1 cellular context compared by ENCODE assay signal in the genomic region with DNA sequence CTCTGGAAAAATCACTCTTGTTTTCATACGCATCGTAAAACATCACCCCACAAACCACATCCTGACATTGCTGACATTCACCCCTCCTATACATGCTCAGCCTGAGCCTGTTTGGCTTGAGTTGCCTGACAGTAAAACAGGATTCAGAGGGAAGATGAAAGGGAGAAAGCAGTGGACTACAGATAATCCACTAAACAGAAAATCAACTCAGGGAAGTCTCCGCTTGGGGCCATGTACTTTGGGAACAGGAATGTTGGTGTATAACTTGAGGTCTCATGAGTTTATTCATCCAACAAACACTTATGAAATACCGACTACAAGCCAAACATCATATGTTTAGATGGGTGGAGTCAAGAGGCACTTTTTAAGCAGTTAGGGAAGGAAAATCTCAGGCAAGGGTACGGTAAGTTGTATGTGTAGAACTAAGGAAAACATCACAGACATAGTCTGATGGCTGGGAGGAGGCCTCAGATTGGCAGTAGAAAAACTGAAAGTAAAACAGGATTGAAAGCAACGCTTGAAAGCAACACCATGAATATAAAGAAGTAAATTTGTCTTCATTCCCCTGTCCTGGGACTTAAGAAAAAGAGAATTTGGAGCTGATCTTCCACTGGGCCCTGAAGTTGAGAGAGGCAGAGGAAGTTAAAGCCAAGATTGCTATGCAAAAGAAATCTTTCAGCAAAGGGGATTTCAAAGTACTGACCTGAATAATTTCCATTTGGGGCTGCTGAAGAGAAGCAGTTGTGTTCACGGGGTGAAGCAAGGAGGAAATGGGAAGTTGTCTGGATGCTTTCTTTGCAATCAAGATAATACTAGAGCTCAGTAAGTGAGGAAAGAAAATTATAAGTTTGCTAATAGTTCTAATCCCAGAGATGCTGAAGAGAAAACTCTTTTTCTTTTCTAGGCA.
TF ChIP-seq lines count a peak whose summit lies in the region.

No MANE protein-coding gene starts in this region.

TF ChIP-seq in H1, 55 proteins besides CTCF, POLR2A, EP300 and RAD21:
- TF ChIP-seq JUND (IDR thresholded peaks at IDR 0.05; ENCODE audit: low read length): no peak
- TF ChIP-seq POU5F1 (IDR thresholded peaks at IDR 0.05; ENCODE audit: low read depth, low read length): no peak
- TF ChIP-seq SP1 (IDR thresholded peaks at IDR 0.05; ENCODE audit: low read depth, low read length): no peak
- TF ChIP-seq CTBP2 (IDR thresholded peaks at IDR 0.05; ENCODE audit: borderline replicate concordance, insufficient read depth, insufficient read length, low read length): no peak
- no peak for TF ChIP-seq MAX (IDR thresholded peaks at IDR 0.05)
- TF ChIP-seq CEBPB (IDR thresholded peaks at IDR 0.05; ENCODE audit: low read depth, low read length): no peak
- no peak for TF ChIP-seq TAF1 (IDR thresholded peaks at IDR 0.05; ENCODE audit: low read depth, low read length)
- no peak for TF ChIP-seq RXRA (IDR thresholded peaks at IDR 0.05; ENCODE audit: insufficient read depth, low read depth, low read length)
- TF ChIP-seq TAF7 (optimal IDR thresholded peaks at IDR 0.05; ENCODE audit: borderline replicate concordance, low read depth, low read length): no peak
- TF ChIP-seq CHD2 (IDR thresholded peaks at IDR 0.05; ENCODE audit: low read length): no peak
- no peak for TF ChIP-seq CBX8 (IDR thresholded peaks at IDR 0.05; ENCODE audit: borderline replicate concordance, low read depth, low read length)
- TF ChIP-seq ATF2 (IDR thresholded peaks at IDR 0.05; ENCODE audit: low read length): no peak
- TF ChIP-seq TEAD4 (IDR thresholded peaks at IDR 0.05; ENCODE audit: low read depth, low read length): no peak
- no peak for TF ChIP-seq ZNF274 (IDR thresholded peaks at IDR 0.05; ENCODE audit: borderline replicate concordance, extremely low read depth, low read length)
- no peak for TF ChIP-seq POLR2AphosphoS5 (IDR thresholded peaks at IDR 0.05; ENCODE audit: low read depth, low read length)
- no peak for TF ChIP-seq CBX5 (IDR thresholded peaks at IDR 0.05; ENCODE audit: low read depth, low read length)
TF ChIP-seq in H1: peak in this region for 0.
